ENCODE assay signal across 29 cellular contexts in the genomic region with DNA sequence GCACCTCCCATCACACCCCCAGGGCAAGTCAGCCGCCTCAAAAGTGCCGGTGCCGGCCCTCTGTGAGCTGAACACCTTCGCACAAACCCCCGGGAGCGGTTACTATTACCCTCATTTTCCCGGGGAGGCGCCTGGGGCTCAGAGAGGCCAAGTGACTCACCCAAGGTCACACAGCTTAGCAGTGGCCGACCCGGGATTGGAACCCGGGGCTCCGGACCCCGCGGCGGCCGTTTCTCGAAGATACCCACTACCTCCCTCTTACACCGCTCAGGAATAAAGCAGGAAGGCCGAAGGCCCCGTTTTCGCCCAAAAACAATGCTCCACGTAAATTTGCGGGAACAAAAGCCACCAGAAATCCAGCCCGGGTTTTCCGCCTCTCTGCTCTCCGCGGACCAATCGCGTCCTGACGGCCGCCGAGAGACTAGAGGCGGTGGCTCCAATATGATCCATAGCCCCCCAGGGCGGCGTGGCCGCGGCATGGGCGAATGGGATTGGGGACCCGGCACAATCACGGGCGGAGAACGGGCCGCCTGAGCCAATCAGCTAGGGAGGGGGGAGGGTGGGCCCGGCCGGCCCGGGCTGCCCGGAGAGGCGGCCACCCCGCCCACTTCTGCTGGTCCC.
DNase-seq lines count a peak whose midpoint lies in the region; ATAC-seq, FAIRE-seq and TF ChIP-seq lines count a peak whose summit lies in the region.
"Had no signal": no experiment of that assay in that cellular context is flagged by ENCODE, and none has a peak within 500 bp of the region (broad histone marks: within the 10 kb centered on the region; RNA-seq: fewer than 3 reads in every experiment).

No MANE protein-coding gene starts in this region.

- WGBS in mammary epithelial cell (ENCODE audit: low coverage, missing lambda C conversion rate): 72% methylated on average over 26 of the region's 49 CpGs

- no peak for TF ChIP-seq POLR2A in GM12892 (IDR thresholded peaks at IDR 0.05; ENCODE audit: low read depth, low read length)

- CTCF ChIA-PET in mammary epithelial cell (lab: Charles Lee; ENCODE audit: low non-redundant PET): no interaction called here
- CTCF ChIA-PET in MCF 10A (lab: Yijun Ruan, JAX): no interaction called here

- H3K27me3 Mint-ChIP-seq in MCF 10A (ENCODE audit: insufficient read depth, unreplicated experiment): no peaks in the 10 kb centered on the region
- H3K27me3 Mint-ChIP-seq: brain had no signal

- dilution Hi-C loops in mammary epithelial cell (cut with HindIII; ENCODE audit: low sequenced_read_pairs): no loop called here

- intact Hi-C loops in mammary epithelial cell (cut with micrococcal nuclease): no loop called here
- intact Hi-C loops in MCF 10A (cut with micrococcal nuclease): no loop called here
- intact Hi-C loops in left lung (cut with DNase I): no loop called here

- H3K4me3 ChIP-seq in mammary epithelial cell (replicated peaks in 1 of 3; ENCODE audit: insufficient read depth in 1 of 3, low read depth in 2 of 3, low read length in 3 of 3) (peak overlapping the region; percentile 22 to 49 (median 42)), left lung (no peak overlapping the region)
- H3K4me3 ChIP-seq: adrenal gland, GM23248, SK-N-MC, thyroid gland, vagina had no signal

- no peaks in the 10 kb centered on the region for H4K20me1 ChIP-seq in mammary epithelial cell (ENCODE audit: insufficient read depth, low read length)

- H3K4me2 ChIP-seq in mammary epithelial cell (ENCODE audit: insufficient read depth, low read depth, low read length): no peak overlapping the region

- POLR2A ChIA-PET in MCF 10A (lab: Yijun Ruan, JAX): no interaction called here

- H3K4me1 Mint-ChIP-seq in MCF 10A (ENCODE audit: insufficient read depth, unreplicated experiment): no peaks in the 10 kb centered on the region
- H3K4me1 Mint-ChIP-seq: brain, nephron progenitor cell had no signal

- no peak for FAIRE-seq in GM12892 (lab: Jason Lieb, UNC)
- FAIRE-seq: kidney had no signal

- no peak overlapping the region for H3K4me3 Mint-ChIP-seq in MCF 10A (ENCODE audit: unreplicated experiment)
- H3K4me3 Mint-ChIP-seq: activated naive CD4-positive, alpha-beta T cell treated with anti-CD3 and anti-CD28 coated beads for 36 hours; brain; nephron progenitor cell had no signal

- in situ Hi-C loops in mammary epithelial cell (cut with MboI; ENCODE audit: low sequenced_read_pairs in 2 of 2): no loop called here

- H2AFZ ChIP-seq in mammary epithelial cell (ENCODE audit: low read depth, low read length): peak overlapping the region; percentile 69
- H2AFZ ChIP-seq: GM23248 had no signal

- no peak for DNase-seq in mammary epithelial cell
- DNase-seq in MCF 10A (ENCODE audit: unreplicated experiment): no peak
- DNase-seq in left lung: peak in 1 of 2 donors; percentile 85
- DNase-seq in GM20000 (ENCODE audit: low spot score): no peak
- DNase-seq in HUDEP-2 (lab: John Stamatoyannopoulos, UW; ENCODE audit: unreplicated experiment in 76 of 76): no peak
- DNase-seq in GM12892 (ENCODE audit: insufficient read length): no peak
- DNase-seq: activated CD4-positive, alpha-beta T cell treated with anti-CD3 and anti-CD28 coated beads for 4 hours; activated naive CD4-positive, alpha-beta T cell treated with anti-CD3 and anti-CD28 coated beads for 36 hours; activated T-cell treated with anti-CD3 and anti-CD28 coated beads, Interleukin-2, amount 50 U/mL, for 48 hours; COR-L47; DMS79; GM23248; Karpas-422; kidney; MV-4-11; NCI-H146; NCI-H446 treated with DMSO at 0.1 percent for 48 hours; NCI-H82; nephron progenitor cell; retina; stimulated activated naive CD8-positive, alpha-beta T cell treated with anti-CD3 and anti-CD28 coated beads, Interleukin-15, Interleukin-2, amounts not matched to agents 100 U/mL and 50 U/mL, for 24 hours; T-helper 2 cell; thyroid gland had no signal

- TF ChIP-seq CTCF in mammary epithelial cell (conservative IDR thresholded peaks at IDR 0.05 in 1 of 2, IDR thresholded peaks at IDR 0.05 in 1 of 2; ENCODE audit: extremely low read depth in 1 of 2, insufficient read depth in 1 of 2, low read depth in 1 of 2, low read length in 2 of 2): no peak
- no peak for TF ChIP-seq CTCF in MCF 10A (IDR thresholded peaks at IDR 0.05; ENCODE audit: unreplicated experiment)
- TF ChIP-seq CTCF in left lung (IDR thresholded peaks at IDR 0.05): no peak
- TF ChIP-seq CTCF in GM20000 (IDR thresholded peaks at IDR 0.05; ENCODE audit: extremely low read depth, missing control alignments): no peak

- H3K27me3 ChIP-seq in mammary epithelial cell (ENCODE audit: insufficient read depth, low read length): no peaks in the 10 kb centered on the region
- peaks cover 0 to 32% of the 10 kb centered on the region in 2 donors for H3K27me3 ChIP-seq in left lung
- H3K27me3 ChIP-seq: adrenal gland, thyroid gland, vagina had no signal

- BruUV-seq in mammary epithelial cell (replicated peaks; lab: Mats Ljungman, UMichigan) (no TSS peak), MCF 10A (replicated peaks; lab: Mats Ljungman, UMichigan) (no TSS peak)

- H3K36me3 Mint-ChIP-seq in MCF 10A (ENCODE audit: insufficient read depth, unreplicated experiment): no peaks in the 10 kb centered on the region
- H3K36me3 Mint-ChIP-seq: brain had no signal

- H3K4me1 ChIP-seq in mammary epithelial cell (ENCODE audit: insufficient read depth, low read length): no peaks in the 10 kb centered on the region
- H3K4me1 ChIP-seq in left lung: peaks cover 0 to 13% of the 10 kb centered on the region in 2 donors
- H3K4me1 ChIP-seq: adrenal gland, thyroid gland, vagina had no signal

- H3K9me3 ChIP-seq in mammary epithelial cell (replicated peaks; ENCODE audit: insufficient read depth, low read length): no peaks in the 10 kb centered on the region
- H3K9me3 ChIP-seq in left lung: peaks cover 0 to 11% of the 10 kb centered on the region in 2 donors
- H3K9me3 ChIP-seq: adrenal gland, thyroid gland, vagina had no signal

- H3K79me2 ChIP-seq in mammary epithelial cell (ENCODE audit: insufficient read depth, low read length): peaks cover 35% of the 10 kb centered on the region

- H3K9me3 Mint-ChIP-seq in MCF 10A (ENCODE audit: unreplicated experiment): no peaks in the 10 kb centered on the region
- H3K9me3 Mint-ChIP-seq: activated naive CD4-positive, alpha-beta T cell treated with anti-CD3 and anti-CD28 coated beads for 36 hours had no signal

- no peak overlapping the region for H3K27ac Mint-ChIP-seq in MCF 10A (ENCODE audit: low read depth, unreplicated experiment)
- H3K27ac Mint-ChIP-seq: activated naive CD4-positive, alpha-beta T cell treated with anti-CD3 and anti-CD28 coated beads for 36 hours; brain; nephron progenitor cell had no signal

- no peak overlapping the region for H3K27ac ChIP-seq in mammary epithelial cell (ENCODE audit: insufficient read depth, low read depth, low read length)
- no peak overlapping the region for H3K27ac ChIP-seq in left lung
- H3K27ac ChIP-seq: adrenal gland, GM23248, SK-N-MC, thyroid gland, vagina had no signal

- H3K36me3 ChIP-seq in mammary epithelial cell (ENCODE audit: insufficient read depth, low read length): no peaks in the 10 kb centered on the region
- H3K36me3 ChIP-seq in left lung: no peaks in the 10 kb centered on the region
- H3K36me3 ChIP-seq: adrenal gland, thyroid gland, vagina had no signal

- ATAC-seq in SK-N-SH treated with all-trans-retinoic acid at 6 μM for 48 hours (peak; percentile 87), left lung (peak; percentile 22), HG02610 (IDR thresholded peaks at IDR 0.05; ENCODE audit: unreplicated experiment) (no peak)
- ATAC-seq: stimulated activated naive CD8-positive, alpha-beta T cell treated with anti-CD3 and anti-CD28 coated beads, Interleukin-15, Interleukin-2, amounts not matched to agents 100 U/mL and 50 U/mL, for 24 hours had no signal

- H3K9ac ChIP-seq in mammary epithelial cell (ENCODE audit: insufficient read depth, low read length): no peak overlapping the region
- H3K9ac ChIP-seq: GM23248 had no signal

TF ChIP-seq in SK-N-SH treated with all-trans-retinoic acid at 6 μM for 48 hours, 23 proteins besides CTCF, POLR2A, EP300 and RAD21:
- TF ChIP-seq TCF4 (CRISPR knock-in tag; IDR thresholded peaks at IDR 0.05; ENCODE audit: borderline replicate concordance): no peak
- TF ChIP-seq PPARA (CRISPR knock-in tag; IDR thresholded peaks at IDR 0.05; ENCODE audit: borderline replicate concordance): no peak
- TF ChIP-seq, protein P1, sequence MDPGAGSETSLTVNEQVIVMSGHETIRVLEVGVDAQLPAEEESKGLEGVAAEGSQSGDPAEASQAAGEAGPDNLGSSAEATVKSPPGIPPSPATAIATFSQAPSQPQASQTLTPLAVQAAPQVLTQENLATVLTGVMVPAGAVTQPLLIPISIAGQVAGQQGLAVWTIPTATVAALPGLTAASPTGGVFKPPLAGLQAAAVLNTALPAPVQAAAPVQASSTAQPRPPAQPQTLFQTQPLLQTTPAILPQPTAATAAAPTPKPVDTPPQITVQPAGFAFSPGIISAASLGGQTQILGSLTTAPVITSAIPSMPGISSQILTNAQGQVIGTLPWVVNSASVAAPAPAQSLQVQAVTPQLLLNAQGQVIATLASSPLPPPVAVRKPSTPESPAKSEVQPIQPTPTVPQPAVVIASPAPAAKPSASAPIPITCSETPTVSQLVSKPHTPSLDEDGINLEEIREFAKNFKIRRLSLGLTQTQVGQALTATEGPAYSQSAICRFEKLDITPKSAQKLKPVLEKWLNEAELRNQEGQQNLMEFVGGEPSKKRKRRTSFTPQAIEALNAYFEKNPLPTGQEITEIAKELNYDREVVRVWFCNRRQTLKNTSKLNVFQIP (CRISPR knock-in tag; IDR thresholded peaks at IDR 0.05; ENCODE audit: borderline replicate concordance, low read depth): no peak
- no peak for TF ChIP-seq ESRRG (CRISPR knock-in tag; IDR thresholded peaks at IDR 0.05)

Comparison
In these comparisons a context has a peak if more than half of its experiments do, and no peak if none do; other contexts are left out.
1. H3K4me3 ChIP-seq: peak in mammary epithelial cell (3 of 3); none in left lung (0 of 2).